ENCODE assay signal across 12 cellular contexts in genomic region chr7:1457059-1457948, GRCh38. TPM values are rescaled to one million over a fixed set of nuclear protein-coding genes. Genes with fewer than 3 reads are reported as not detected.
A peak's percentile ranks its signal among the peaks of the same experiment; 100 is the strongest.
DNase-seq lines count a peak whose midpoint lies in the region; ATAC-seq, FAIRE-seq and TF ChIP-seq lines count a peak whose summit lies in the region.
"Had no signal": no experiment of that assay in that cellular context is flagged by ENCODE, and none has a peak within 500 bp of the region (broad histone marks: within the 10 kb centered on the region; RNA-seq: fewer than 3 reads in every experiment).

No MANE protein-coding gene starts in this region.

- H3K18ac ChIP-seq in mesenchymal stem cell (ENCODE audit: low read depth in 1 of 2, low read length in 2 of 2) = peak overlapping the region in 1 of 2 experiments; percentile 46

- in situ Hi-C loops in gastrocnemius medialis (cut with MboI; ENCODE audit: low sequenced_read_pairs in 4 of 4) = no loop called here

- intact Hi-C loops in heart right ventricle (cut with DNase I) (no loop called here), cardiac septum (cut with DNase I) (no loop called here), MCF 10A (cut with micrococcal nuclease) (no loop called here), gastrocnemius medialis (cut with DNase I; ENCODE audit: low total_unique reads) (loop anchor here (5.0 kb wide), 1 partner anchor 45 kb away; the partner anchor contains the start of gene INTS1), A673 (cut with micrococcal nuclease; ENCODE audit: unreplicated experiment) (no loop called here)

- peaks cover 34% of the 10 kb centered on the region for H3K4me1 Mint-ChIP-seq in MCF 10A (ENCODE audit: insufficient read depth, unreplicated experiment)

- no peak for TF ChIP-seq POLR2A in gastrocnemius medialis (IDR thresholded peaks at IDR 0.05)

- POLR2A ChIA-PET in MCF 10A (lab: Yijun Ruan, JAX) (interaction anchor here (0.5 to 1.4 kb wide), 6 partner anchors 70 to 897 kb away, joined by 3 to 4 read pairs (median 3); partner anchors contain the start of genes SUN1 and TMEM184A), A673 (lab: Charles Lee; ENCODE audit: low non-redundant PET) (no interaction called here)

- peak overlapping the region; percentile 94 for H3K4me2 ChIP-seq in mesenchymal stem cell (ENCODE audit: low read length, poor library complexity, severe bottlenecking)

- H3K9ac ChIP-seq in mesenchymal stem cell (ENCODE audit: low read length) = peak overlapping the region; percentile 86

- peaks cover 17% of the 10 kb centered on the region for H3K79me1 ChIP-seq in mesenchymal stem cell (replicated peaks; ENCODE audit: low read length, poor library complexity, severe bottlenecking)

- H4K91ac ChIP-seq in mesenchymal stem cell (ENCODE audit: low read length) = peak overlapping the region; percentile 62

- H3K27ac Mint-ChIP-seq in MCF 10A (ENCODE audit: low read depth, unreplicated experiment) = no peak overlapping the region
- H3K27ac Mint-ChIP-seq: activated naive CD8-positive, alpha-beta T cell treated with anti-CD3 and anti-CD28 coated beads, Interleukin-2, amount 10 ng/mL, durations not matched to agents 7 days and 5 days had no signal

- H2BK5ac ChIP-seq in mesenchymal stem cell (ENCODE audit: low read depth, low read length, poor library complexity, severe bottlenecking) = no peak overlapping the region

- no peaks in the 10 kb centered on the region for H3K27me3 Mint-ChIP-seq in MCF 10A (ENCODE audit: insufficient read depth, unreplicated experiment)

- H3K4me1 ChIP-seq in heart right ventricle (peaks cover 28 to 86% (median 69%) of the 10 kb centered on the region in 9 donors), mesenchymal stem cell (ENCODE audit: control insufficient read depth, insufficient read depth, low read depth, low read length) (peaks cover 73% of the 10 kb centered on the region), gastrocnemius medialis (peaks cover 18 to 27% of the 10 kb centered on the region in 2 donors), A673 (ENCODE audit: insufficient read depth, low read length, poor library complexity, severe bottlenecking) (peaks cover 20% of the 10 kb centered on the region)

- H3K27ac ChIP-seq in heart right ventricle (peak overlapping the region in 1 of 10 donors; percentile 92), mesenchymal stem cell (ENCODE audit: low read length, poor library complexity, severe bottlenecking) (no peak overlapping the region), gastrocnemius medialis (no peak overlapping the region), A673 (ENCODE audit: low read depth, low read length, poor library complexity, severe bottlenecking) (no peak overlapping the region)

- H3K9me3 ChIP-seq in heart right ventricle = no peaks in the 10 kb centered on the region
- no peaks in the 10 kb centered on the region for H3K9me3 ChIP-seq in mesenchymal stem cell (ENCODE audit: control insufficient read depth, low read length)
- no peaks in the 10 kb centered on the region for H3K9me3 ChIP-seq in gastrocnemius medialis
- no peaks in the 10 kb centered on the region for H3K9me3 ChIP-seq in A673 (ENCODE audit: low read depth, low read length, poor library complexity, severe bottlenecking)

- H3K14ac ChIP-seq in mesenchymal stem cell (ENCODE audit: low read length in 2 of 2) = peak overlapping the region in 1 of 2 experiments; percentile 85

- peak overlapping the region in 1 of 2 experiments; percentile 34 for H2BK12ac ChIP-seq in mesenchymal stem cell (ENCODE audit: low read length in 2 of 2)

- H3K36me3 Mint-ChIP-seq in MCF 10A (ENCODE audit: insufficient read depth, unreplicated experiment) = peaks cover 4% of the 10 kb centered on the region
- H3K36me3 Mint-ChIP-seq: activated naive CD8-positive, alpha-beta T cell treated with anti-CD3 and anti-CD28 coated beads, Interleukin-2, amount 10 ng/mL, durations not matched to agents 7 days and 5 days had no signal

- H3K27me3 ChIP-seq in heart right ventricle = no peaks in the 10 kb centered on the region
- H3K27me3 ChIP-seq in mesenchymal stem cell (ENCODE audit: control insufficient read depth in 1 of 2, insufficient read depth in 1 of 2, low read length in 2 of 2) = no peaks in the 10 kb centered on the region
- H3K27me3 ChIP-seq in gastrocnemius medialis = no peaks in the 10 kb centered on the region
- H3K27me3 ChIP-seq in A673 (replicated peaks; ENCODE audit: insufficient read depth, low read depth, low read length, poor library complexity) = no peaks in the 10 kb centered on the region

- no peak overlapping the region for H2AFZ ChIP-seq in mesenchymal stem cell (ENCODE audit: low read depth, low read length)

- H3K4ac ChIP-seq in mesenchymal stem cell (ENCODE audit: low read depth in 1 of 2, low read length in 2 of 2) = peak overlapping the region in 1 of 2 experiments; percentile 31

- H4K8ac ChIP-seq in mesenchymal stem cell (ENCODE audit: low read length) = no peak overlapping the region

- ATAC-seq in heart right ventricle (no peak), gastrocnemius medialis (no peak)
- ATAC-seq: activated CD4-positive, CD25-positive, alpha-beta regulatory T cell treated with anti-CD3 and anti-CD28 coated beads, Interleukin-2, amount 50 U/mL, for 24 hours had no signal

- no peak overlapping the region for H2BK120ac ChIP-seq in mesenchymal stem cell (ENCODE audit: low read depth, low read length)

- H2BK15ac ChIP-seq in mesenchymal stem cell (ENCODE audit: low read depth, poor library complexity, severe bottlenecking) = no peak overlapping the region

- H3K36me3 ChIP-seq in heart right ventricle (no peaks in the 10 kb centered on the region), mesenchymal stem cell (ENCODE audit: control insufficient read depth in 1 of 2, insufficient read depth in 2 of 2, low read depth in 1 of 2, low read length in 2 of 2) (peaks cover 0 to 16% of the 10 kb centered on the region in 2 experiments), gastrocnemius medialis (no peaks in the 10 kb centered on the region), A673 (ENCODE audit: insufficient read depth, low read length, poor library complexity, severe bottlenecking) (no peaks in the 10 kb centered on the region)

- H2AK5ac ChIP-seq in mesenchymal stem cell (ENCODE audit: low read length, severe bottlenecking) = no peak overlapping the region

- no peak for TF ChIP-seq CTCF in heart right ventricle (IDR thresholded peaks at IDR 0.05)
- TF ChIP-seq CTCF in MCF 10A (IDR thresholded peaks at IDR 0.05; ENCODE audit: unreplicated experiment) = no peak
- TF ChIP-seq CTCF in gastrocnemius medialis (IDR thresholded peaks at IDR 0.05 in 4 of 5, conservative IDR thresholded peaks at IDR 0.05 in 1 of 5) = no peak
- TF ChIP-seq CTCF in A673 (conservative IDR thresholded peaks at IDR 0.05; ENCODE audit: low read depth, low read length) = no peak

- no peak overlapping the region for H3K23ac ChIP-seq in mesenchymal stem cell (ENCODE audit: low read length in 2 of 2)

- CTCF ChIA-PET in MCF 10A (lab: Yijun Ruan, JAX) (interaction anchor here (0.6 to 1.5 kb wide), 5 partner anchors 17 to 369 kb away, joined by 3 to 11 read pairs (median 3); partner anchors contain the start of gene GPER1), A673 (lab: Charles Lee) (interaction anchor here (0.6 kb wide), 1 partner anchor 26 kb away, joined by 3 read pairs; no protein-coding TSS in a partner anchor)

- BruUV-seq in MCF 10A (replicated peaks; lab: Mats Ljungman, UMichigan) (no TSS peak), A673 (replicated peaks; lab: Mats Ljungman, UMichigan) (no TSS peak)

- peak; percentile 87 for FAIRE-seq in urothelium cell line (lab: Jason Lieb, UNC)

- no peak for DNase-seq in heart right ventricle
- DNase-seq in cardiac septum (ENCODE audit: low spot score) = no peak
- DNase-seq in MCF 10A (ENCODE audit: unreplicated experiment) = no peak
- no peak for DNase-seq in mesenchymal stem cell
- DNase-seq in urothelium cell line (ENCODE audit: low spot score) = no peak
- DNase-seq in gastrocnemius medialis = no peak
- DNase-seq in A673 (ENCODE audit: low spot score) = no peak
- DNase-seq in NCI-H2227 treated with DMSO at 0.1 percent for 48 hours (lab: John Stamatoyannopoulos, UW) = no peak
- DNase-seq: activated naive CD8-positive, alpha-beta T cell treated with anti-CD3 and anti-CD28 coated beads, Interleukin-2, amount 10 ng/mL, durations not matched to agents 7 days and 5 days; NCI-H774; occipital lobe had no signal

- WGBS in heart right ventricle, 2 donors = 84 to 89% methylated on average over 18 of the region's 18 CpGs
- 68% methylated on average over 18 of the region's 18 CpGs for WGBS in mesenchymal stem cell

- H3K4me3 ChIP-seq in heart right ventricle (peak overlapping the region in 8 of 10 donors; percentile 68 to 95 (median 85)), mesenchymal stem cell (ENCODE audit: insufficient read depth in 1 of 2, low read depth in 1 of 2, low read length in 2 of 2) (peak overlapping the region; percentile 87 to 94), gastrocnemius medialis (no peak overlapping the region), A673 (ENCODE audit: low read depth, low read length, poor library complexity, severe bottlenecking) (no peak overlapping the region)

- no peaks in the 10 kb centered on the region for H3K9me3 Mint-ChIP-seq in MCF 10A (ENCODE audit: unreplicated experiment)
- H3K9me3 Mint-ChIP-seq: activated naive CD8-positive, alpha-beta T cell treated with anti-CD3 and anti-CD28 coated beads, Interleukin-2, amount 10 ng/mL, durations not matched to agents 7 days and 5 days had no signal

- H3K4me3 Mint-ChIP-seq in MCF 10A (ENCODE audit: unreplicated experiment) = peak overlapping the region; percentile 78

RNA-seq across cellular contexts. Expression of gene MICALL2, which starts 2.0 kb away (rescaled TPM):
- 10 to 100 TPM in 2 of 10 donors, 1 to 10 TPM in 8; 4.6 to 14.9 (median 7.5) TPM for total RNA-seq in heart right ventricle
- 10 to 100 TPM; 18.9 to 38.3 TPM for polyA plus RNA-seq in heart right ventricle
- 19.7 TPM for total RNA-seq in cardiac septum
- total RNA-seq in MCF 10A (2022) = 12.3 and 15.8 TPM in 2 replicates
- 31.0 TPM for polyA plus RNA-seq in mesenchymal stem cell (2013, experiment 1 of 2)
- 31.5 TPM for polyA plus RNA-seq in mesenchymal stem cell (2013, experiment 2 of 2)
- 1 to 10 TPM; 1.6 to 4.8 (median 2.4) TPM for total RNA-seq in gastrocnemius medialis
- 10.1 and 11.8 TPM in 2 replicates for total RNA-seq in A673 (2021)

RNA-seq across cellular contexts. Expression of gene INTS1, which starts 46.9 kb away (rescaled TPM):
- 10 to 100 TPM; 41.5 to 59.4 (median 45.4) TPM for total RNA-seq in heart right ventricle
- 10 to 100 TPM; 42.4 to 58.0 TPM for polyA plus RNA-seq in heart right ventricle
- 54.7 TPM for total RNA-seq in cardiac septum
- total RNA-seq in MCF 10A (2022) = 86.3 and 93.5 TPM in 2 replicates
- polyA plus RNA-seq in mesenchymal stem cell (2013, experiment 1 of 2) = 23.4 TPM
- polyA plus RNA-seq in mesenchymal stem cell (2013, experiment 2 of 2) = 22.7 TPM
- total RNA-seq in gastrocnemius medialis = 100 to 1,000 TPM in 1 of 4 donors, 10 to 100 TPM in 3; 44.3 to 108 (median 78.8) TPM
- total RNA-seq in A673 (2021) = 129 and 141 TPM in 2 replicates

Comparison
In these comparisons a context has a peak if more than half of its experiments do, and no peak if none do; other contexts are left out.
1. H3K4me3 ChIP-seq: peak in heart right ventricle (8 of 10) and mesenchymal stem cell (2 of 2); none in gastrocnemius medialis (0 of 4) and A673 (single experiment).